ENCODE assay signal across 8 cellular contexts in the genomic region with DNA sequence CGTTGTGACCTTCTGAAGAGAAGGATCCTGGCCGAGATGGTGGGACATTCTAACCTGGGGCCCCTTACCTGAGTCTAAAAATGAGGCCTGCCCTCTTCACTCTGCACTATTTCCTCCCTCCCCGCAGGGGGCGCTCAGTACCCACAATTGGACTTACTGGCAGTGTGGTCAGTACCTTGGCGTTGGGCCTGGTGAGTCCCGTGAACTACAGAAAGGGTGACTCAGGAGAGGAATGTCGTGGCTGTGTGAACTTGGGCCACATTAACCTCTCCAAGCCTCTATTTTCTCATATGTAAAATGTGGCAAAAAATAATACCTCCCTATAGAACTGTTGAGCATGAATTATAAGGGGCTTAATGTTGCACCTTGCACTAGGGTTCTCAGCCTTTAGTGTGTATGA. TPM values are rescaled to one million over a fixed set of nuclear protein-coding genes. Genes with fewer than 3 reads are reported as not detected.
A peak's percentile ranks its signal among the peaks of the same experiment; 100 is the strongest.
DNase-seq lines count a peak whose midpoint lies in the region; ATAC-seq and TF ChIP-seq lines count a peak whose summit lies in the region.

No MANE protein-coding gene starts in this region.

- H3K4me2 ChIP-seq in GM23248 (ENCODE audit: unreplicated experiment), result peak overlapping the region; percentile 74

- H3K27me3 ChIP-seq in GM23248 (replicated peaks; ENCODE audit: insufficient read depth), result no peaks in the 10 kb centered on the region

- no peaks in the 10 kb centered on the region for H3K27me3 Mint-ChIP-seq in chondrocyte (ENCODE audit: low read depth)

- no peaks in the 10 kb centered on the region for H3K9me2 ChIP-seq in GM23248 (ENCODE audit: insufficient read depth)

- peak overlapping the region; percentile 97 for H3K27ac ChIP-seq in GM23248

- peaks cover 18% of the 10 kb centered on the region for H3K79me2 ChIP-seq in GM23248 (ENCODE audit: insufficient read depth)

- peaks cover 30% of the 10 kb centered on the region for H3F3A ChIP-seq in GM23248 (ENCODE audit: insufficient read depth)

- peak overlapping the region; percentile 33 for H3K4me3 Mint-ChIP-seq in chondrocyte (ENCODE audit: unreplicated experiment)

- H3K36me3 Mint-ChIP-seq in chondrocyte (ENCODE audit: low read depth), result peaks cover 16% of the 10 kb centered on the region

- H3K9me3 ChIP-seq in GM23248 (ENCODE audit: low read depth), result no peaks in the 10 kb centered on the region

- in situ Hi-C loops in GM23248 (cut with MboI), result loop anchor here (25.0 kb wide), 1 partner anchor 105 kb away; no protein-coding TSS in a partner anchor

- H3K4me3 ChIP-seq in GM23248, result peak overlapping the region; percentile 43

- H4K20me1 ChIP-seq in GM23248 (ENCODE audit: insufficient read depth), result no peaks in the 10 kb centered on the region

- peak; percentile 49 for ATAC-seq in left colon
- ATAC-seq in GM18517 (IDR thresholded peaks at IDR 0.05; ENCODE audit: unreplicated experiment), result no peak

- DNase-seq in C1 segment of cervical spinal cord (lab: John Stamatoyannopoulos, UW), result peak; percentile 17 to 93 (median 80)
- DNase-seq in GM23248, result peak; percentile 99
- DNase-seq in NCI-H345 (lab: John Stamatoyannopoulos, UW), result peak; percentile 59
- DNase-seq in activated CD4-positive, alpha-beta T cell treated with anti-CD3 and anti-CD28 coated beads for 24 hours (ENCODE audit: low read depth in 2 of 2), result peak; percentile 52 to 74
- DNase-seq in chondrocyte (ENCODE audit: low spot score), result no peak
- DNase-seq in left colon, result peak; percentile 91 to 95
- peak; percentile 49 to 65 (median 52) for DNase-seq in stimulated activated CD4-positive, alpha-beta T cell treated with anti-CD3 and anti-CD28 coated beads, Interleukin-1b, Interleukin-23, amount 100 ng/mL, for 24 hours (ENCODE audit: low read depth in 4 of 4, low spot score in 1 of 4)

- peaks cover 8% of the 10 kb centered on the region for H3K4me1 ChIP-seq in GM23248 (ENCODE audit: insufficient read depth)

- H3K27ac Mint-ChIP-seq in chondrocyte (ENCODE audit: unreplicated experiment), result peak overlapping the region; percentile 95

- intact Hi-C loops in left colon (cut with DNase I, micrococcal nuclease), result loop anchor here in 1 of 2 donors (10.0 kb wide), 1 partner anchor 152 kb away; a partner anchor contains a TSS

- peaks cover 29% of the 10 kb centered on the region for H3K4me1 Mint-ChIP-seq in chondrocyte (ENCODE audit: low read depth)

- 0 to 1% methylated on average over 7 of the region's 7 CpGs for WGBS in GM23248 (ENCODE audit: low coverage in 1 of 2, low lambda C conversion rate in 2 of 2, missing lambda C conversion rate in 2 of 2), 2 experiments

- no peaks in the 10 kb centered on the region for H3K9me3 Mint-ChIP-seq in chondrocyte (ENCODE audit: low read depth)

- peak overlapping the region; percentile 37 for H2AFZ ChIP-seq in GM23248

- TF ChIP-seq CTCF in chondrocyte (IDR thresholded peaks at IDR 0.05), result peak; percentile 95

- H3K9ac ChIP-seq in GM23248, result peak overlapping the region; percentile 75

- no peaks in the 10 kb centered on the region; the same call in 1 of the 2 replicates for H3K36me3 ChIP-seq in GM23248 (ENCODE audit: low read depth)

RNA-seq across cellular contexts. Expression of a gene that starts 3.9 kb away (rescaled TPM):
- 19.3 and 19.8 TPM in 2 replicates for total RNA-seq in GM23248 (2014; rRNA removed; shearing (Covaris generic))
- 22.4 and 23.9 TPM in 2 replicates for polyA plus RNA-seq in GM23248 (2016; fragmentation: Nextera tagmentation; extraction: Ambion mirVana)
- total RNA-seq in chondrocyte (28.6 to 33.4 TPM (median 29.8 TPM) in 3 replicates), left colon (10 to 100 TPM; 29.1 to 33.9 TPM)

RNA-seq across cellular contexts. Expression of a gene that starts 13.8 kb away (rescaled TPM):
- total RNA-seq in GM23248 (2014; rRNA removed; shearing (Covaris generic)), result not detected in 2 replicates
- not detected in 2 replicates for polyA plus RNA-seq in GM23248 (2016; fragmentation: Nextera tagmentation; extraction: Ambion mirVana)
- 0.12 TPM in 1 of 3 replicates, not detected in the others for total RNA-seq in chondrocyte
- 1 to 10 TPM; 4.5 to 7.1 TPM for total RNA-seq in left colon

RNA-seq across cellular contexts. Expression of a gene that starts 25.7 kb away (rescaled TPM):
- 0.32 and 0.89 TPM in 2 replicates for total RNA-seq in GM23248 (2014; rRNA removed; shearing (Covaris generic))
- 0.79 and 1.4 TPM in 2 replicates for polyA plus RNA-seq in GM23248 (2016; fragmentation: Nextera tagmentation; extraction: Ambion mirVana)
- 0.99 to 1.2 TPM (median 1.00 TPM) in 3 replicates for total RNA-seq in chondrocyte
- 1 to 10 TPM; 2.1 to 2.8 TPM for total RNA-seq in left colon

RNA-seq across cellular contexts. Expression of a gene that starts 50.0 kb away (rescaled TPM):
- not detected in 2 replicates for total RNA-seq in GM23248 (2014; rRNA removed; shearing (Covaris generic))
- polyA plus RNA-seq in GM23248 (2016; fragmentation: Nextera tagmentation; extraction: Ambion mirVana), result 0.13 TPM in 1 of 2 replicates, not detected in the other
- not detected in 3 replicates for total RNA-seq in chondrocyte
- 10 to 100 TPM; 40.1 to 58.5 TPM for total RNA-seq in left colon

RNA-seq across cellular contexts. Expression of a gene that starts 56.5 kb away (rescaled TPM):
- 8.6 and 18.7 TPM in 2 replicates for total RNA-seq in GM23248 (2014; rRNA removed; shearing (Covaris generic))
- polyA plus RNA-seq in GM23248 (2016; fragmentation: Nextera tagmentation; extraction: Ambion mirVana), result 3.2 and 3.7 TPM in 2 replicates
- total RNA-seq in chondrocyte (17.4 to 22.5 TPM (median 19.9 TPM) in 3 replicates), left colon (100 to 1,000 TPM; 146 to 150 TPM)
